In the genomic region with DNA sequence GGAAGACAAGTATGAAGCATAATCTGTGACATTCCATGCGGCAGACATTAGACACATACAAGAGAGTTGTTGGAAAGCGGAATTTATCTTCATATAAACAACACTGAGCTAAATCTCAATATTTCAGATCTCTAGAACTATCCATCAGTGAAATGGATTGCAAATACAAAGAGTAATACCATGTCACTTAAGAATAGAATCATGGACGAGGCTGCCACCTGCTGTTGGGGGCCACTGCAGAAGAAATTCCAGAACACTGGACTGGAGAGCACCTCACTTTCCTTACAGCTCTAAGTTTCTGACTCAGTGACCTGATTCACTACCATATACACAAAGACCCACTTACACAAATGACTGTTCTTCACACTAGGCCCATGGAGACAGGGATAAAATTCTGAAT, we compare ENCODE assay signal across 6 cellular contexts. TPM values are rescaled to one million over a fixed set of nuclear protein-coding genes. Genes with fewer than 3 reads are reported as not detected.
"Had no signal": no experiment of that assay in that cellular context is flagged by ENCODE, and none has a peak within 500 bp of the region (broad histone marks: within the 10 kb centered on the region; RNA-seq: fewer than 3 reads in every experiment).

No MANE protein-coding gene starts in this region.

RNA-seq across cellular contexts. Expression of gene OR4F5, which starts 39.6 kb away (rescaled TPM):
- total RNA-seq: HepG2, HT1080, IMR-90, M059J, Right ventricle myocardium superior, SJSA1 had no signal
- polyA plus RNA-seq: HepG2, IMR-90 had no signal
